ENCODE assay signal across 24 cellular contexts in the genomic region with DNA sequence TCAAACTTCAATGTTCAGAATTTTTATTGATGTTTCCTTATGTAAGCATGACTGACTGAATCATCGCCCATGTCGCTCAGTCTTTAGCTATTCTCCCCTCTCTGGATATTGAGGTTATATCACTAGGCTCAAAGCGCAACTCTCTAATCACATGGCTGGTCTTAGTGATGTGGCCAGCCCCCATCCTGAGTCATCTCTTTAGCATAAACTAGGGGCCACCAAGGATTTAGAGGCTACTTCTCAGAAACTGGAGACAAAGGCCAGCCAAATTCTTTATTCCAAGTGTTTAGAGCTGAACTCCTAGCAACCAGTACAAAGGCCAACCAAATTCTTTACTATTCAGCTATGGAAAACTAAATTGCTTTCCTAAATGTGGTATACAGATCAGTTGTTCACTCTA.
DNase-seq lines count a peak whose midpoint lies in the region; ATAC-seq and TF ChIP-seq lines count a peak whose summit lies in the region.
"Had no signal": no experiment of that assay in that cellular context is flagged by ENCODE, and none has a peak within 500 bp of the region (broad histone marks: within the 10 kb centered on the region; RNA-seq: fewer than 3 reads in every experiment).

No MANE protein-coding gene starts in this region.

- H3K4me3 ChIP-seq in HAP-1, result no peak overlapping the region
- no peak overlapping the region for H3K4me3 ChIP-seq in astrocyte of the spinal cord (ENCODE audit: low read depth, low read length)
- no peak overlapping the region for H3K4me3 ChIP-seq in osteoblast (ENCODE audit: insufficient read depth, low read length)
- H3K4me3 ChIP-seq: breast epithelium, PC-9, sigmoid colon, SJCRH30, upper lobe of right lung had no signal

- TF ChIP-seq CTCF in astrocyte of the spinal cord (IDR thresholded peaks at IDR 0.05; ENCODE audit: low read depth, low read length), result no peak
- TF ChIP-seq CTCF in osteoblast (IDR thresholded peaks at IDR 0.05; ENCODE audit: extremely low read depth, low read depth, low read length), result no peak
- TF ChIP-seq CTCF in endothelial cell (IDR thresholded peaks at IDR 0.05; ENCODE audit: unreplicated experiment), result no peak

- DNase-seq in HAP-1 (ENCODE audit: low spot score in 2 of 2), result peak; percentile 74 to 95
- peak; percentile 55 for DNase-seq in astrocyte of the spinal cord (ENCODE audit: low read depth, low spot score)
- peak; percentile 25 for DNase-seq in iPS DF 4.7 (ENCODE audit: extremely low read depth, low spot score)
- DNase-seq in osteoblast (ENCODE audit: insufficient read length, low spot score, missing footprints), result peak; percentile 4
- no peak for DNase-seq in endothelial cell (ENCODE audit: low spot score)
- no peak for DNase-seq in DMS53 treated with DMSO at 0.1 percent for 48 hours (lab: John Stamatoyannopoulos, UW; ENCODE audit: unreplicated experiment)
- DNase-seq: activated CD4-positive, CD25-positive, alpha-beta regulatory T cell; activated CD8-positive, alpha-beta T cell treated with anti-CD3 and anti-CD28 coated beads, Interleukin-2, amount 10 ng/mL, durations not matched to agents 7 days and 5 days; activated T-cell treated with anti-CD3 and anti-CD28 coated beads, Interleukin-2, amount 50 U/mL, for 4 hours; dermis blood vessel endothelial cell; DMS79 treated with DMSO at 0.1 percent for 48 hours; NCI-H1436 treated with DMSO at 0.1 percent for 48 hours; nucleus accumbens; PC-9; sigmoid colon; SJCRH30; stimulated activated CD4-positive, alpha-beta T cell treated with anti-CD3 and anti-CD28 coated beads, Interleukin-2, amount 100 ng/mL, for 24 hours; upper lobe of right lung had no signal

- peaks cover 26% of the 10 kb centered on the region for H3K36me3 Mint-ChIP-seq in endothelial cell (ENCODE audit: low read depth, unreplicated experiment)

- no peak for ATAC-seq in HG02884 (IDR thresholded peaks at IDR 0.05; ENCODE audit: unreplicated experiment)
- no peak for ATAC-seq in HG03280 (IDR thresholded peaks at IDR 0.05; ENCODE audit: unreplicated experiment)
- ATAC-seq: activated CD8-positive, alpha-beta T cell treated with anti-CD3 and anti-CD28 coated beads, Interleukin-2, amount 10 ng/mL, durations not matched to agents 7 days and 5 days; activated T-cell treated with anti-CD3 and anti-CD28 coated beads, Interleukin-2, amount 50 U/mL, for 4 hours; HCT116; upper lobe of right lung had no signal

- no peak overlapping the region for H3K27ac Mint-ChIP-seq in endothelial cell (ENCODE audit: unreplicated experiment)
- H3K27ac Mint-ChIP-seq: activated CD8-positive, alpha-beta T cell treated with anti-CD3 and anti-CD28 coated beads, Interleukin-2, amount 10 ng/mL, durations not matched to agents 7 days and 5 days; activated naive CD4-positive, alpha-beta T cell treated with anti-CD3 and anti-CD28 coated beads, Interleukin-2, amount 50 U/mL, for 24 hours; stimulated activated naive CD8-positive, alpha-beta T cell treated with anti-CD3 and anti-CD28 coated beads, Interleukin-15, Interleukin-2, amounts not matched to agents 100 ng/mL and 50 ng/mL, for 24 hours had no signal

- H3K4me1 ChIP-seq in HAP-1 (peaks cover 22% of the 10 kb centered on the region), osteoblast (ENCODE audit: insufficient read depth, low read length) (peaks cover 3% of the 10 kb centered on the region)
- H3K4me1 ChIP-seq: breast epithelium, upper lobe of right lung had no signal

- in situ Hi-C loops in HAP-1 (cut with MboI; ENCODE audit: low sequenced_read_pairs), result no loop called here
- in situ Hi-C loops in astrocyte of the spinal cord (cut with HindIII; ENCODE audit: low sequenced_read_pairs), result no loop called here

- no peaks in the 10 kb centered on the region for H3K27me3 ChIP-seq in HAP-1 (ENCODE audit: low read depth)
- no peaks in the 10 kb centered on the region for H3K27me3 ChIP-seq in osteoblast (ENCODE audit: insufficient read depth, low read length)
- H3K27me3 ChIP-seq: breast epithelium, sigmoid colon, SJCRH30, upper lobe of right lung had no signal

- no peaks in the 10 kb centered on the region for H3K36me3 ChIP-seq in HAP-1 (replicated peaks)
- H3K36me3 ChIP-seq in osteoblast (ENCODE audit: insufficient read depth, low read length), result peaks cover 3% of the 10 kb centered on the region
- H3K36me3 ChIP-seq: breast epithelium had no signal

- H3K9me3 ChIP-seq in HAP-1 (no peaks in the 10 kb centered on the region), osteoblast (ENCODE audit: low read depth, low read length) (no peaks in the 10 kb centered on the region)
- H3K9me3 ChIP-seq: breast epithelium, sigmoid colon, SJCRH30, upper lobe of right lung had no signal

- H3K4me3 Mint-ChIP-seq in endothelial cell (ENCODE audit: unreplicated experiment), result no peak overlapping the region
- H3K4me3 Mint-ChIP-seq: activated CD8-positive, alpha-beta T cell treated with anti-CD3 and anti-CD28 coated beads, Interleukin-2, amount 10 ng/mL, durations not matched to agents 7 days and 5 days; activated naive CD4-positive, alpha-beta T cell treated with anti-CD3 and anti-CD28 coated beads, Interleukin-2, amount 50 U/mL, for 24 hours; activated T-cell treated with anti-CD3 and anti-CD28 coated beads, Interleukin-2, amount 50 U/mL, for 4 hours; stimulated activated naive CD8-positive, alpha-beta T cell treated with anti-CD3 and anti-CD28 coated beads, Interleukin-15, Interleukin-2, amounts not matched to agents 100 ng/mL and 50 ng/mL, for 24 hours had no signal

- no peak overlapping the region for H3K4me2 ChIP-seq in osteoblast (ENCODE audit: insufficient read depth, low read length)
- H3K4me2 ChIP-seq: PC-9 had no signal

- no peak overlapping the region for H3K27ac ChIP-seq in osteoblast (ENCODE audit: low read depth, low read length)
- H3K27ac ChIP-seq: breast epithelium, PC-9, sigmoid colon, SJCRH30, upper lobe of right lung had no signal

- H3K27me3 Mint-ChIP-seq in endothelial cell (ENCODE audit: unreplicated experiment), result no peaks in the 10 kb centered on the region
- H3K27me3 Mint-ChIP-seq: activated naive CD4-positive, alpha-beta T cell treated with anti-CD3 and anti-CD28 coated beads, Interleukin-2, amount 50 U/mL, for 24 hours; stimulated activated naive CD8-positive, alpha-beta T cell treated with anti-CD3 and anti-CD28 coated beads, Interleukin-15, Interleukin-2, amounts not matched to agents 100 ng/mL and 50 ng/mL, for 24 hours had no signal

- H3K79me2 ChIP-seq in osteoblast (ENCODE audit: insufficient read depth, low read length), result no peaks in the 10 kb centered on the region

- no peaks in the 10 kb centered on the region for H3K9me3 Mint-ChIP-seq in endothelial cell (ENCODE audit: unreplicated experiment)
- H3K9me3 Mint-ChIP-seq: activated naive CD4-positive, alpha-beta T cell treated with anti-CD3 and anti-CD28 coated beads, Interleukin-2, amount 50 U/mL, for 24 hours; activated T-cell treated with anti-CD3 and anti-CD28 coated beads, Interleukin-2, amount 50 U/mL, for 4 hours; stimulated activated naive CD8-positive, alpha-beta T cell treated with anti-CD3 and anti-CD28 coated beads, Interleukin-15, Interleukin-2, amounts not matched to agents 100 ng/mL and 50 ng/mL, for 24 hours had no signal

- no peak overlapping the region for H2AFZ ChIP-seq in osteoblast (ENCODE audit: low read length)
- H2AFZ ChIP-seq: PC-9 had no signal

- H3K4me1 Mint-ChIP-seq in endothelial cell (ENCODE audit: unreplicated experiment), result peaks cover 5% of the 10 kb centered on the region
- H3K4me1 Mint-ChIP-seq: activated naive CD4-positive, alpha-beta T cell treated with anti-CD3 and anti-CD28 coated beads, Interleukin-2, amount 50 U/mL, for 24 hours had no signal

- no peaks in the 10 kb centered on the region for H4K20me1 ChIP-seq in osteoblast (ENCODE audit: insufficient read depth, low read length)

Comparison
In these comparisons a context has a peak if more than half of its experiments do, and no peak if none do; other contexts are left out.
1. DNase-seq: peak in HAP-1 (2 of 2), astrocyte of the spinal cord (single experiment), iPS DF 4.7 (single experiment) and osteoblast (single experiment); none in endothelial cell (single experiment) and DMS53 treated with DMSO at 0.1 percent for 48 hours (single experiment).